ENCODE assay signal across 8 cellular contexts in the genomic region with DNA sequence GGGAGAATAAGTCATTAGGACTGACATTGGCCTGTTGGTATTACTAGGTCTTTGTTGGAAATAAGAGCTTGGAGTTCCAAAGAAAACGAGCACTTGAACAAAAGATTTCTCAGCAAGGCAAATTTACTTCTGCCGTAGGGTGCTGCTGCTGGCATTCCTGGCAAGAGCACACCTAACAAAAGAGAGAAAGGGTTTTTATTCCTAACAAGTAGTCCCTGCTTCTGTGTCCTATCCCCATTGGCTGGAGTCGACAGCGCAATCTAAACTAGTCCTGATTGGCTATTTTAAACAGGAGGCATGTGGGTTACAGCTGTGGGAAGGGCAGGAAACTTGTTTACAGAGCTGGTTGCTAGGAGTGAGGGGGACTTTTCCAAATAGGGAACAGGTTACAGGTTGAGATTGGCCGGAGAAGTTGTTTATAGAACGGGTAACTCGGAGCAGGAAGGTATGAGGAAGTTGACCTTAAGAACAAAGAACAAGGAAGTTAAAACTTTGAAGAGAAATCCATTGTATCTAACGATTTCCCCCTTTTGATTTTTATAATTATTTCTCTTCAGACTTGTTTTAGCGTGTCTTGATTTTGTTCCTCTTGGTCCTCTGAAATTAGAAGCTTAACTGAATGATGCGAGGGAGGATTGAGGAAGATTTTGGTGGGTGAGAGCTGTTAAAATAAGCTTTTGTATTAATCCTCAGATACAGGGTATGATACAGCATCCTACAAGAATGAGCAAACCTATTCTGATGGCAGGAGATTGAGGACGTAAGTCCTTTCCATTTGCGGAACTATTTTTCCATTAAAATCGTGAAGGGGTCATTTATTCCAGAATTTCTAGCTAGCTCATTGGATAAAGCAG. TPM values are rescaled to one million over a fixed set of nuclear protein-coding genes. Genes with fewer than 3 reads are reported as not detected.
A peak's percentile ranks its signal among the peaks of the same experiment; 100 is the strongest.
DNase-seq lines count a peak whose midpoint lies in the region; ATAC-seq and TF ChIP-seq lines count a peak whose summit lies in the region.

No MANE protein-coding gene starts in this region.

- no peak for TF ChIP-seq CTCF in cardiac muscle cell (IDR thresholded peaks at IDR 0.05; ENCODE audit: low read depth, low read length)
- no peak for TF ChIP-seq CTCF in heart left ventricle (IDR thresholded peaks at IDR 0.05)
- TF ChIP-seq CTCF in foreskin fibroblast (IDR thresholded peaks at IDR 0.05; ENCODE audit: low read depth, low read length), result no peak

- H3K4me3 Mint-ChIP-seq in T-helper 1 cell treated with Interleukin-12 subunit alpha and Interleukin-12 subunit beta and Interleukin-4 antibody, amounts not matched to agents 30 μg/mL and 1 μg/mL, for 36 hours, result peak overlapping the region; percentile 93
- H3K4me3 Mint-ChIP-seq in stimulated activated naive CD8-positive, alpha-beta T cell treated with anti-CD3 and anti-CD28 coated beads, Interleukin-15, amount 100 ng/mL, for 72 hours, result peak overlapping the region; percentile 94

- TF ChIP-seq POLR2A in heart left ventricle (IDR thresholded peaks at IDR 0.05), result no peak

- peaks cover 64% of the 10 kb centered on the region for H3K4me1 Mint-ChIP-seq in T-helper 1 cell treated with Interleukin-12 subunit alpha and Interleukin-12 subunit beta and Interleukin-4 antibody, amounts not matched to agents 30 μg/mL and 1 μg/mL, for 36 hours (ENCODE audit: low read depth)
- H3K4me1 Mint-ChIP-seq in stimulated activated naive CD8-positive, alpha-beta T cell treated with anti-CD3 and anti-CD28 coated beads, Interleukin-15, amount 100 ng/mL, for 72 hours, result peaks cover 72% of the 10 kb centered on the region

- DNase-seq in cardiac muscle cell (ENCODE audit: low read depth in 1 of 2, low spot score in 1 of 2), result peak in 1 of 2 donors; percentile 61
- DNase-seq in heart left ventricle, result no peak
- DNase-seq in foreskin fibroblast, result peak in 1 of 2 donors; percentile 29
- no peak for DNase-seq in stimulated activated naive CD8-positive, alpha-beta T cell treated with anti-CD3 and anti-CD28 coated beads, Interleukin-15, amount 100 ng/mL, for 72 hours
- no peak for DNase-seq in activated gamma-delta T cell (lab: John Stamatoyannopoulos, UW)
- no peak for DNase-seq in activated CD4-positive, CD25-positive, alpha-beta regulatory T cell treated with anti-CD3 and anti-CD28 coated beads, Interleukin-2, amount 50 U/mL, for 72 hours

- peaks cover 21% of the 10 kb centered on the region for H3K4me1 ChIP-seq in cardiac muscle cell (ENCODE audit: low read depth)
- H3K4me1 ChIP-seq in heart left ventricle, result peaks cover 13 to 64% (median 34%) of the 10 kb centered on the region in 12 donors

- H3K27ac ChIP-seq in cardiac muscle cell (peak overlapping the region; percentile 50), heart left ventricle (peak overlapping the region in 2 of 12 donors; percentile 16 to 21)

- H3K9me3 ChIP-seq in cardiac muscle cell (ENCODE audit: low read depth) (no peaks in the 10 kb centered on the region), heart left ventricle (peaks cover 0 to 65% (median 25%) of the 10 kb centered on the region in 12 donors)

- peak overlapping the region; percentile 71 for H3K27ac Mint-ChIP-seq in T-helper 1 cell treated with Interleukin-12 subunit alpha and Interleukin-12 subunit beta and Interleukin-4 antibody, amounts not matched to agents 30 μg/mL and 1 μg/mL, for 36 hours
- H3K27ac Mint-ChIP-seq in stimulated activated naive CD8-positive, alpha-beta T cell treated with anti-CD3 and anti-CD28 coated beads, Interleukin-15, amount 100 ng/mL, for 72 hours, result peak overlapping the region; percentile 83 to 97

- H3K36me3 ChIP-seq in cardiac muscle cell, result peaks cover 61% of the 10 kb centered on the region
- peaks cover 16 to 77% (median 66%) of the 10 kb centered on the region in 9 donors for H3K36me3 ChIP-seq in heart left ventricle

- no peaks in the 10 kb centered on the region for H3K27me3 Mint-ChIP-seq in T-helper 1 cell treated with Interleukin-12 subunit alpha and Interleukin-12 subunit beta and Interleukin-4 antibody, amounts not matched to agents 30 μg/mL and 1 μg/mL, for 36 hours (ENCODE audit: low read depth)
- no peaks in the 10 kb centered on the region for H3K27me3 Mint-ChIP-seq in stimulated activated naive CD8-positive, alpha-beta T cell treated with anti-CD3 and anti-CD28 coated beads, Interleukin-15, amount 100 ng/mL, for 72 hours

- H3K36me3 Mint-ChIP-seq in T-helper 1 cell treated with Interleukin-12 subunit alpha and Interleukin-12 subunit beta and Interleukin-4 antibody, amounts not matched to agents 30 μg/mL and 1 μg/mL, for 36 hours (ENCODE audit: low read depth), result peaks cover 92% of the 10 kb centered on the region

- WGBS in heart left ventricle, 4 donors, result 64 to 71% (median 68%) methylated on average over 13 of the region's 13 CpGs

- no peaks in the 10 kb centered on the region for H3K27me3 ChIP-seq in cardiac muscle cell
- no peaks in the 10 kb centered on the region for H3K27me3 ChIP-seq in heart left ventricle

- ATAC-seq in heart left ventricle (no peak), HG03095 (IDR thresholded peaks at IDR 0.05; ENCODE audit: unreplicated experiment) (no peak)
- no peak for ATAC-seq in stimulated activated naive CD8-positive, alpha-beta T cell treated with anti-CD3 and anti-CD28 coated beads, Interleukin-15, amount 100 ng/mL, for 72 hours

- H3K9me3 Mint-ChIP-seq in T-helper 1 cell treated with Interleukin-12 subunit alpha and Interleukin-12 subunit beta and Interleukin-4 antibody, amounts not matched to agents 30 μg/mL and 1 μg/mL, for 36 hours, result peaks cover 58% of the 10 kb centered on the region
- peaks cover 17 to 23% of the 10 kb centered on the region in 2 donors for H3K9me3 Mint-ChIP-seq in stimulated activated naive CD8-positive, alpha-beta T cell treated with anti-CD3 and anti-CD28 coated beads, Interleukin-15, amount 100 ng/mL, for 72 hours

- H3K4me3 ChIP-seq in cardiac muscle cell (no peak overlapping the region), heart left ventricle (peak overlapping the region in 1 of 12 donors; percentile 79), foreskin fibroblast (ENCODE audit: low read depth in 1 of 2, low read length in 2 of 2) (peak overlapping the region; percentile 98 to 100)

- intact Hi-C loops in heart left ventricle (cut with DNase I), result no loop called here

RNA-seq across cellular contexts. Expression of a gene that starts 3.4 kb away (rescaled TPM):
- total RNA-seq in cardiac muscle cell, result 5.9 and 8.2 TPM in 2 replicates
- polyA plus RNA-seq in cardiac muscle cell, result 5.0 and 6.2 TPM in 2 replicates
- 10 to 100 TPM; 18.2 to 55.8 (median 26.8) TPM for total RNA-seq in heart left ventricle
- 10 to 100 TPM in 1 of 2 donors, 1 to 10 TPM in 1; 6.4 to 16.2 TPM for polyA plus RNA-seq in heart left ventricle
